Comparison of ENCODE assay signal across 11 cellular contexts in genomic region chr13:98443329-98443728, GRCh38.
A peak's percentile ranks its signal among the peaks of the same experiment; 100 is the strongest.
DNase-seq lines count a peak whose midpoint lies in the region; ATAC-seq, FAIRE-seq and TF ChIP-seq lines count a peak whose summit lies in the region.
"Had no signal": no experiment of that assay in that cellular context is flagged by ENCODE, and none has a peak within 500 bp of the region (broad histone marks: within the 10 kb centered on the region; RNA-seq: fewer than 3 reads in every experiment).

No MANE protein-coding gene starts in this region.

- H3K4me1 Mint-ChIP-seq in memory B cell = peaks cover 16% of the 10 kb centered on the region

- H3K27ac ChIP-seq in SJCRH30 = no peak overlapping the region
- H3K27ac ChIP-seq: HL-60 had no signal

- no peak overlapping the region for H3K4me3 Mint-ChIP-seq in memory B cell

- no peak for TF ChIP-seq CTCF in bronchial epithelial cell (IDR thresholded peaks at IDR 0.05; ENCODE audit: insufficient read depth, low read length, severe bottlenecking)

- no peaks in the 10 kb centered on the region for H3K36me3 Mint-ChIP-seq in memory B cell

- no peaks in the 10 kb centered on the region; the same call in 1 of the 2 replicates for H3K4me1 ChIP-seq in SJCRH30
- H3K4me1 ChIP-seq: HAP-1 had no signal

- no peaks in the 10 kb centered on the region for H3K27me3 ChIP-seq in bronchial epithelial cell (ENCODE audit: control insufficient read depth, insufficient read depth, low read length)
- no peaks in the 10 kb centered on the region for H3K27me3 ChIP-seq in SJCRH30
- no peaks in the 10 kb centered on the region for H3K27me3 ChIP-seq in H7 (ENCODE audit: control insufficient read depth, insufficient read depth, low read length)

- H3K27ac Mint-ChIP-seq in memory B cell = peak overlapping the region; percentile 35

- no peaks in the 10 kb centered on the region for H3K9me3 Mint-ChIP-seq in memory B cell

- H3K27me3 Mint-ChIP-seq in memory B cell = peaks cover 2% of the 10 kb centered on the region

- H3K36me3 ChIP-seq in bronchial epithelial cell (ENCODE audit: control insufficient read depth, insufficient read depth, low read length) = peaks cover 2% of the 10 kb centered on the region
- peaks cover 2% of the 10 kb centered on the region; the same call in 1 of the 2 replicates for H3K36me3 ChIP-seq in SJCRH30
- H3K36me3 ChIP-seq in H7 (replicated peaks; ENCODE audit: control insufficient read depth, insufficient read depth, low read length) = peaks cover 8% of the 10 kb centered on the region

- DNase-seq in AG08396 (ENCODE audit: low spot score) (peak; percentile 94), HPDE6-E6E7 (ENCODE audit: extremely low spot score) (peak; percentile 94), bronchial epithelial cell (ENCODE audit: low read depth) (peak; percentile 82), memory B cell (ENCODE audit: low spot score in 2 of 2) (no peak), NCI-H1092 treated with DMSO at 0.1 percent for 48 hours (lab: John Stamatoyannopoulos, UW) (no peak), SJCRH30 (no peak), H7 (no peak), Right ventricle myocardium superior (no peak)

- no peaks in the 10 kb centered on the region for H3K9me3 ChIP-seq in SJCRH30 (replicated peaks)
- H3K9me3 ChIP-seq: HAP-1 had no signal

- peak; percentile 86 for FAIRE-seq in bronchial epithelial cell (lab: Jason Lieb, UNC)
- FAIRE-seq: D721Med had no signal

- ATAC-seq in memory B cell (ENCODE audit: low read depth) = no peak
- no peak for ATAC-seq in Right ventricle myocardium superior (ENCODE audit: poor library complexity)

- H3K4me3 ChIP-seq in bronchial epithelial cell (ENCODE audit: low read depth, low read length) = no peak overlapping the region
- H3K4me3 ChIP-seq in SJCRH30 = no peak overlapping the region
- H3K4me3 ChIP-seq in H7 (ENCODE audit: insufficient read depth, low read depth, low read length) = no peak overlapping the region
- H3K4me3 ChIP-seq: HAP-1 had no signal

- intact Hi-C loops in Right ventricle myocardium superior (cut with DNase I) = loop anchor here (5.0 to 10.0 kb wide), 2 partner anchors 229 to 401 kb away; no protein-coding TSS in a partner anchor

Comparison
In these comparisons a context has a peak if more than half of its experiments do, and no peak if none do; other contexts are left out.
1. DNase-seq: peak in AG08396 (single experiment), HPDE6-E6E7 (single experiment) and bronchial epithelial cell (single experiment); none in memory B cell (0 of 2), NCI-H1092 treated with DMSO at 0.1 percent for 48 hours (single experiment), SJCRH30 (0 of 2), H7 (single experiment) and Right ventricle myocardium superior (single experiment).